In the genomic region with DNA sequence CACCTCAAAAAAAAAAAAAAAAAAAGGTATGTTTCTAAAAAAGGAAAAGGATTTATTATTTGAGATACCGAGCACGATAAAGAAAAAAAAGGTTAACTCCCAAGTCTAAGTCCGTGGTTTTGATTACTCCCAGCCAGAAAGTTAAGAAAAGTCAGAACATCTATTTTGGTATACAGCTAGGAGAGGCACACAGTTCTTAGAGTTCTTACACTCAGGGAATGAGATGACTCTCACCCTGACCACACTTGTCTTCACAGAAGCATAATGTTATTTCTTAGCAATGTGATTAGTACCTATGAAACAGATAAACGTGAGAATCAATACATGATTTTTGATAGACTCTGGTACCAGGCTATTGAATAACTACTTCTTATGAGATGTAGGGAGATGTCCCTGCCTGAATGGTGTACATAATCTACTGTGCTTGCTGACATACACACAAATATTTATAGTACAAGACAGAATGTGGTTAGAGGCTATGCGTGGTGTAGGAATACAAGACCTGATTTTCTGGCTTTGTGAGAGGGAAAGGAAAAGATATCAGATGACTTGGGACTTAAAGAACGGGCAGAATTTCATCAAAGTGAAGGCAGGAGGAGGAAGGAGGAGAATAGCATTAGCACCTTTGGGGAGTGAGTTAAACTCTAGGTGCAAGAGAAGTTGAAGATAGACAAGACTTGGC, we compare ENCODE assay signal across 1 cellular context.
TF ChIP-seq lines count a peak whose summit lies in the region.

No MANE protein-coding gene starts in this region.

TF ChIP-seq in HEK293, 187 proteins besides CTCF, POLR2A, EP300 and RAD21:
- TF ChIP-seq ZNF645 (tag by site-specific recombination; IDR thresholded peaks at IDR 0.05) (no peak), ZNF362 (tag by site-specific recombination; IDR thresholded peaks at IDR 0.05) (0 out of 2 replicates have a peak, but pooled peaks have one; percentile 8)
